In genomic region chr6:20353134-20353533, GRCh38 we compare ENCODE assay signal across 36 cellular contexts.
"Had no signal": no experiment of that assay in that cellular context is flagged by ENCODE, and none has a peak within 500 bp of the region (broad histone marks: within the 10 kb centered on the region; RNA-seq: fewer than 3 reads in every experiment).

No MANE protein-coding gene starts in this region.

- DNase-seq: activated B cell treated with CpG ODN at 0.5 μM for 24 hours; activated CD4-positive, alpha-beta T cell treated with anti-CD3 and anti-CD28 coated beads for 48 hours; activated CD8-positive, alpha-beta memory T cell treated with anti-CD3 and anti-CD28 coated beads, Interleukin-2, amount 10 ng/mL, durations not matched to agents 7 days and 5 days; activated CD8-positive, alpha-beta memory T cell treated with anti-CD3 and anti-CD28 coated beads, Interleukin-2, amount 50 U/mL, for 4 hours; activated CD8-positive, alpha-beta T cell treated with anti-CD3 and anti-CD28 coated beads, Interleukin-2, amount 10 ng/mL, durations not matched to agents 7 days and 5 days; activated effector memory CD4-positive, alpha-beta T cell treated with anti-CD3 and anti-CD28 coated beads, Interleukin-2, amount 50 U/mL, for 16 hours; activated naive CD4-positive, alpha-beta T cell treated with anti-CD3 and anti-CD28 coated beads for 36 hours; activated naive CD8-positive, alpha-beta T cell treated with anti-CD3 and anti-CD28 coated beads for 36 hours; activated naive CD8-positive, alpha-beta T cell treated with anti-CD3 and anti-CD28 coated beads, Interleukin-2, amount 50 U/mL, for 24 hours; activated T-cell treated with anti-CD3 and anti-CD28 coated beads, Interleukin-2, amount 50 U/mL, for 1 hour; adrenal gland; amygdala; aorta; body of pancreas; caudate nucleus; cortex of kidney; dermis blood vessel endothelial cell; effector CD4-positive, alpha-beta T cell; effector memory CD8-positive, alpha-beta T cell; esophagus squamous epithelium; foreskin melanocyte; heart right ventricle; T-helper 17 cell; T1000; WERI-Rb-1 had no signal

- H3K4me1 Mint-ChIP-seq: activated B cell treated with CpG ODN at 0.5 μM for 24 hours, T-helper 17 cell had no signal

- H3K27me3 ChIP-seq: adrenal gland, body of pancreas, esophagus squamous epithelium, gastroesophageal sphincter, heart right ventricle had no signal

- H3K4me3 Mint-ChIP-seq: activated B cell treated with CpG ODN at 0.5 μM for 24 hours; activated CD4-positive, alpha-beta memory T cell treated with anti-CD3 and anti-CD28 coated beads for 36 hours; activated CD8-positive, alpha-beta memory T cell treated with anti-CD3 and anti-CD28 coated beads, Interleukin-2, amount 10 ng/mL, durations not matched to agents 7 days and 5 days; activated CD8-positive, alpha-beta T cell treated with anti-CD3 and anti-CD28 coated beads, Interleukin-2, amount 10 ng/mL, durations not matched to agents 7 days and 5 days; activated naive CD4-positive, alpha-beta T cell treated with anti-CD3 and anti-CD28 coated beads for 36 hours; activated naive CD4-positive, alpha-beta T cell treated with anti-CD3 and anti-CD28 coated beads, Interleukin-2, amount 50 U/mL, for 24 hours; activated naive CD8-positive, alpha-beta T cell treated with anti-CD3 and anti-CD28 coated beads for 36 hours; activated naive CD8-positive, alpha-beta T cell treated with anti-CD3 and anti-CD28 coated beads, Interleukin-2, amount 50 U/mL, for 24 hours; activated T-helper 1 cell treated with anti-CD3 and anti-CD28 coated beads, Interleukin-12 subunit alpha, Interleukin-12 subunit beta, Interleukin-2, Interleukin-4 antibody, amounts not matched to agents 30 ng/mL and 10 ng/mL and 1 ng/mL, durations not matched to agents 14 hours and 24 hours and 36 hours; effector memory CD8-positive, alpha-beta T cell; T-helper 17 cell; T-helper 2 cell treated with Interferon-gamma antibody and Interleukin-4, amounts not matched to agents 5 μg/mL and 100 μg/mL, for 36 hours had no signal

- H3K27ac ChIP-seq: adrenal gland, body of pancreas, epithelial cell of prostate, esophagus squamous epithelium, gastroesophageal sphincter, heart right ventricle, WERI-Rb-1 had no signal

- ATAC-seq: activated CD4-positive, CD25-positive, alpha-beta regulatory T cell treated with anti-CD3 and anti-CD28 coated beads, Interleukin-2, amount 50 U/mL, for 24 hours; activated CD8-positive, alpha-beta memory T cell treated with anti-CD3 and anti-CD28 coated beads, Interleukin-2, amount 10 ng/mL, durations not matched to agents 7 days and 5 days; activated CD8-positive, alpha-beta T cell treated with anti-CD3 and anti-CD28 coated beads, Interleukin-2, amount 10 ng/mL, durations not matched to agents 7 days and 5 days; body of pancreas; effector memory CD8-positive, alpha-beta T cell; gastroesophageal sphincter; heart right ventricle; T-helper 17 cell had no signal

- H3K9me3 Mint-ChIP-seq: activated naive CD4-positive, alpha-beta T cell treated with anti-CD3 and anti-CD28 coated beads, Interleukin-2, amount 50 U/mL, for 24 hours had no signal

- H3K4me3 ChIP-seq: adrenal gland, body of pancreas, esophagus squamous epithelium, gastroesophageal sphincter, heart right ventricle had no signal

- H3K27me3 Mint-ChIP-seq: activated B cell treated with CpG ODN at 0.5 μM for 24 hours; activated CD4-positive, alpha-beta memory T cell treated with anti-CD3 and anti-CD28 coated beads for 36 hours; activated CD8-positive, alpha-beta memory T cell treated with anti-CD3 and anti-CD28 coated beads, Interleukin-2, amount 10 ng/mL, durations not matched to agents 7 days and 5 days; activated naive CD4-positive, alpha-beta T cell treated with anti-CD3 and anti-CD28 coated beads, Interleukin-2, amount 50 U/mL, for 24 hours; activated naive CD8-positive, alpha-beta T cell treated with anti-CD3 and anti-CD28 coated beads for 36 hours; activated naive CD8-positive, alpha-beta T cell treated with anti-CD3 and anti-CD28 coated beads, Interleukin-2, amount 50 U/mL, for 24 hours; effector memory CD8-positive, alpha-beta T cell; T-helper 17 cell had no signal

- H3K9me3 ChIP-seq: adrenal gland had no signal

- FAIRE-seq: colon, endometrium, endothelial cell of umbilical vein had no signal

- H3K27ac Mint-ChIP-seq: activated B cell treated with CpG ODN at 0.5 μM for 24 hours; activated CD8-positive, alpha-beta memory T cell treated with anti-CD3 and anti-CD28 coated beads, Interleukin-2, amount 10 ng/mL, durations not matched to agents 7 days and 5 days; activated CD8-positive, alpha-beta T cell treated with anti-CD3 and anti-CD28 coated beads, Interleukin-2, amount 10 ng/mL, durations not matched to agents 7 days and 5 days; activated naive CD4-positive, alpha-beta T cell treated with anti-CD3 and anti-CD28 coated beads for 36 hours; activated naive CD4-positive, alpha-beta T cell treated with anti-CD3 and anti-CD28 coated beads, Interleukin-2, amount 50 U/mL, for 24 hours; activated naive CD8-positive, alpha-beta T cell treated with anti-CD3 and anti-CD28 coated beads for 36 hours; activated T-helper 2 cell treated with anti-CD3 and anti-CD28 coated beads, Interferon-gamma antibody, Interleukin-2, Interleukin-4, amounts not matched to agents 10 μg/mL and 5 μg/mL and 100 μg/mL, durations not matched to agents 14 hours and 24 hours and 36 hours; T-helper 17 cell; T-helper 2 cell treated with Interferon-gamma antibody and Interleukin-4, amounts not matched to agents 5 μg/mL and 100 μg/mL, for 36 hours had no signal

- H3K36me3 ChIP-seq: adrenal gland, esophagus squamous epithelium, gastroesophageal sphincter, heart right ventricle, WERI-Rb-1 had no signal

- H3K4me1 ChIP-seq: adrenal gland, body of pancreas, esophagus squamous epithelium, gastroesophageal sphincter, heart right ventricle had no signal
